2 cellular contexts compared by ENCODE assay signal in genomic region chr19:30535011-30535410, GRCh38.
TF ChIP-seq lines count a peak whose summit lies in the region.

No MANE protein-coding gene starts in this region.

TF ChIP-seq in GM23338, 12 proteins besides CTCF, POLR2A, EP300 and RAD21:
- TF ChIP-seq ZNF462 (CRISPR knock-in tag; IDR thresholded peaks at IDR 0.05) (no peak), NANOG (IDR thresholded peaks at IDR 0.05; ENCODE audit: borderline replicate concordance) (no peak), ZNF331 (CRISPR knock-in tag; IDR thresholded peaks at IDR 0.05; ENCODE audit: low read depth) (no peak), POLR2AphosphoS5 (IDR thresholded peaks at IDR 0.05; ENCODE audit: low read depth) (no peak), ETS1 (IDR thresholded peaks at IDR 0.05) (no peak), EZH2phosphoT487 (IDR thresholded peaks at IDR 0.05; ENCODE audit: unreplicated experiment) (no peak), STAT1 (IDR thresholded peaks at IDR 0.05; ENCODE audit: unreplicated experiment) (no peak), EZH2 (IDR thresholded peaks at IDR 0.05; ENCODE audit: low read depth, unreplicated experiment) (no peak)

TF ChIP-seq in H1, 55 proteins besides CTCF, POLR2A, EP300 and RAD21:
- no peak for TF ChIP-seq SRF (IDR thresholded peaks at IDR 0.05; ENCODE audit: low read depth, low read length)
- TF ChIP-seq SIN3A (conservative IDR thresholded peaks at IDR 0.05 in 1 of 2, IDR thresholded peaks at IDR 0.05 in 1 of 2; ENCODE audit: low read depth in 1 of 2, low read length in 2 of 2), result no peak
- TF ChIP-seq NRF1 (IDR thresholded peaks at IDR 0.05; ENCODE audit: low read depth, low read length), result no peak
- TF ChIP-seq CREB1 (IDR thresholded peaks at IDR 0.05), result no peak
- TF ChIP-seq GABPA (IDR thresholded peaks at IDR 0.05; ENCODE audit: borderline replicate concordance, insufficient read depth, low read length), result no peak
- no peak for TF ChIP-seq TCF12 (IDR thresholded peaks at IDR 0.05; ENCODE audit: low read depth, low read length)
- TF ChIP-seq JUN (IDR thresholded peaks at IDR 0.05; ENCODE audit: low read depth, low read length), result no peak
- no peak for TF ChIP-seq EGR1 (IDR thresholded peaks at IDR 0.05; ENCODE audit: borderline replicate concordance, low read depth, low read length)
- TF ChIP-seq KDM5A (IDR thresholded peaks at IDR 0.05; ENCODE audit: low read length), result no peak
- no peak for TF ChIP-seq KDM4A (IDR thresholded peaks at IDR 0.05; ENCODE audit: low read depth, low read length, severe bottlenecking)
- no peak for TF ChIP-seq EZH2 (IDR thresholded peaks at IDR 0.05; ENCODE audit: low read depth, low read length, severe bottlenecking)
- TF ChIP-seq FOSL1 (IDR thresholded peaks at IDR 0.05; ENCODE audit: insufficient read depth, low read depth, low read length), result no peak
